In the genomic region with DNA sequence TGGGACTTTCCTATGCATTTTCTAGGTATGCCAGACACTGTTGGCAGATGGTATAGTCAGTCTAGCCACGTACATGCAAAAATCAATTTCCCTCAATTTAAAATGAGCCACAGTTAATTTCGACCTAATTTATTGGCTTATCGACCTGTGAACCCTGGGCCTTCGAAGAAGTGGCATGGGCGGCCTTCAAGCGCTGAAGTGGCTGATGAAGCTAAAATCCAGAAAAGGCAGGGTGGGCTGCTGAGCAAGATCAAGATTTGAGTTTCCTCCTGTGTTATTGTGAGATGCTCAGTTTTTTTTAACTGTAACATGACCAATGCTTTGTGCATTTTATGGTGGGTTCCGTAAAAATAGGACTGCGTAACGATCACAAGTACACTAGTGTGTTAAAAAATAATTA, we compare ENCODE assay signal across 1 cellular context.
TF ChIP-seq lines count a peak whose summit lies in the region.

No MANE protein-coding gene starts in this region.

TF ChIP-seq in GM12891, 5 proteins besides CTCF, POLR2A, EP300 and RAD21:
- TF ChIP-seq POU2F2 (IDR thresholded peaks at IDR 0.05; ENCODE audit: low read depth, low read length) (no peak), SPI1 (IDR thresholded peaks at IDR 0.05; ENCODE audit: low read depth, low read length) (no peak), PAX5 (IDR thresholded peaks at IDR 0.05; ENCODE audit: insufficient read depth, low read length, severe bottlenecking) (no peak), POLR2AphosphoS5 (IDR thresholded peaks at IDR 0.05; ENCODE audit: low read depth, low read length) (no peak), TAF1 (IDR thresholded peaks at IDR 0.05; ENCODE audit: low read depth, low read length) (no peak)
